Comparison of ENCODE assay signal across 1 cellular context in genomic region chr20:51647674-51648570, GRCh38.
TF ChIP-seq lines count a peak whose summit lies in the region.

No MANE protein-coding gene starts in this region.

TF ChIP-seq in HepG2, 621 proteins besides CTCF, POLR2A, EP300 and RAD21 (continues in another document):
- TF ChIP-seq ZNF563 (CRISPR knock-in tag; IDR thresholded peaks at IDR 0.05): no peak
- TF ChIP-seq ZSCAN5A (CRISPR knock-in tag; IDR thresholded peaks at IDR 0.05; ENCODE audit: borderline replicate concordance): 0 out of 2 replicates have a peak, but pooled peaks have one; percentile 12
- no peak for TF ChIP-seq GTF2F1 (IDR thresholded peaks at IDR 0.05; ENCODE audit: low read length)
- TF ChIP-seq ZNF800 (CRISPR knock-in tag; IDR thresholded peaks at IDR 0.05): no peak
- TF ChIP-seq ZNF160 (CRISPR knock-in tag; IDR thresholded peaks at IDR 0.05): no peak
- TF ChIP-seq REXO4 (CRISPR knock-in tag; IDR thresholded peaks at IDR 0.05; ENCODE audit: borderline replicate concordance): no peak
- no peak for TF ChIP-seq ZNF660 (CRISPR knock-in tag; IDR thresholded peaks at IDR 0.05; ENCODE audit: borderline replicate concordance, low read depth)
- TF ChIP-seq ZNF430 (CRISPR knock-in tag; IDR thresholded peaks at IDR 0.05): no peak
- TF ChIP-seq ZNF274 (CRISPR knock-in tag; IDR thresholded peaks at IDR 0.05): no peak
- no peak for TF ChIP-seq DDIT3 (CRISPR knock-in tag; IDR thresholded peaks at IDR 0.05)
- no peak for TF ChIP-seq NBN (conservative IDR thresholded peaks at IDR 0.05)
- 0 out of 2 replicates have a peak, but pooled peaks have one; percentile 39 for TF ChIP-seq HIVEP1 (CRISPR knock-in tag; IDR thresholded peaks at IDR 0.05)
- TF ChIP-seq SP5 (CRISPR knock-in tag; IDR thresholded peaks at IDR 0.05; ENCODE audit: borderline replicate concordance, low read depth): no peak
- no peak for TF ChIP-seq SP1 (IDR thresholded peaks at IDR 0.05)
- no peak for TF ChIP-seq SP1 (CRISPR knock-in tag; IDR thresholded peaks at IDR 0.05)
- TF ChIP-seq HOXA7 (CRISPR knock-in tag; IDR thresholded peaks at IDR 0.05): no peak
- TF ChIP-seq ZNF205 (CRISPR knock-in tag; IDR thresholded peaks at IDR 0.05): 0 out of 2 replicates have a peak, but pooled peaks have one; percentile 45
- 0 out of 2 replicates have a peak, but pooled peaks have one; percentile 75 for TF ChIP-seq CSRNP2 (CRISPR knock-in tag; conservative IDR thresholded peaks at IDR 0.05; ENCODE audit: low read depth)
- peak; percentile 42; the same call in 1 of the 2 replicates for TF ChIP-seq ZNF510 (CRISPR knock-in tag; IDR thresholded peaks at IDR 0.05; ENCODE audit: low read depth)
- no peak for TF ChIP-seq ZNF746 (CRISPR knock-in tag; IDR thresholded peaks at IDR 0.05)
- TF ChIP-seq SOX6 (IDR thresholded peaks at IDR 0.05): no peak
- TF ChIP-seq SOX6 (CRISPR knock-in tag; IDR thresholded peaks at IDR 0.05): 0 out of 2 replicates have a peak, but pooled peaks have one; percentile 30
- TF ChIP-seq NR2F2 (IDR thresholded peaks at IDR 0.05; ENCODE audit: borderline replicate concordance, low read depth): peak; percentile 58; the same call in 1 of the 2 replicates
- no peak for TF ChIP-seq DPF2 (CRISPR knock-in tag; IDR thresholded peaks at IDR 0.05; ENCODE audit: borderline replicate concordance, low read depth)
- TF ChIP-seq HNF4G (IDR thresholded peaks at IDR 0.05; ENCODE audit: borderline replicate concordance, low read depth, low read length): 0 out of 2 replicates have a peak, but pooled peaks have one; percentile 25
- no peak for TF ChIP-seq HNF4G (CRISPR knock-in tag; IDR thresholded peaks at IDR 0.05; ENCODE audit: borderline replicate concordance, low read depth)
- TF ChIP-seq ZSCAN29 (CRISPR knock-in tag; conservative IDR thresholded peaks at IDR 0.05): 0 out of 2 replicates have a peak, but pooled peaks have one; percentile 24
- no peak for TF ChIP-seq MEF2D (CRISPR knock-in tag; IDR thresholded peaks at IDR 0.05)
- TF ChIP-seq NR2F6 (IDR thresholded peaks at IDR 0.05): peak; percentile 45
- TF ChIP-seq NR2F6 (CRISPR knock-in tag; IDR thresholded peaks at IDR 0.05): peak; percentile 63; the same call in 1 of the 2 replicates
- TF ChIP-seq ZFY (CRISPR knock-in tag; IDR thresholded peaks at IDR 0.05): no peak
- no peak for TF ChIP-seq ZMAT5 (CRISPR knock-in tag; IDR thresholded peaks at IDR 0.05; ENCODE audit: borderline replicate concordance, low read depth)
- TF ChIP-seq PHF21A (CRISPR knock-in tag; IDR thresholded peaks at IDR 0.05): no peak
- TF ChIP-seq ZBTB7A (CRISPR knock-in tag; IDR thresholded peaks at IDR 0.05): no peak
- no peak for TF ChIP-seq ISL2 (CRISPR knock-in tag; IDR thresholded peaks at IDR 0.05)
- no peak for TF ChIP-seq GTF3A (CRISPR knock-in tag; conservative IDR thresholded peaks at IDR 0.05)
- TF ChIP-seq ZNF761 (CRISPR knock-in tag; conservative IDR thresholded peaks at IDR 0.05): 0 out of 2 replicates have a peak, but pooled peaks have one; percentile 29
- TF ChIP-seq ZNF343 (CRISPR knock-in tag; IDR thresholded peaks at IDR 0.05): 0 out of 2 replicates have a peak, but pooled peaks have one; percentile 44
- no peak for TF ChIP-seq MEIS2 (CRISPR knock-in tag; IDR thresholded peaks at IDR 0.05)
- peak; percentile 28; the same call in 1 of the 2 replicates for TF ChIP-seq ZNF609 (CRISPR knock-in tag; IDR thresholded peaks at IDR 0.05; ENCODE audit: borderline replicate concordance)
- no peak for TF ChIP-seq TBL1XR1 (IDR thresholded peaks at IDR 0.05; ENCODE audit: borderline replicate concordance, low read length, partially characterized antibody)
- TF ChIP-seq ZNF362 (CRISPR knock-in tag; IDR thresholded peaks at IDR 0.05; ENCODE audit: borderline replicate concordance): peak; percentile 42; the same call in 1 of the 2 replicates
- TF ChIP-seq TEAD3 (CRISPR knock-in tag; optimal IDR thresholded peaks at IDR 0.05; ENCODE audit: borderline replicate concordance): peak; percentile 29
- TF ChIP-seq MAFG (CRISPR knock-in tag; IDR thresholded peaks at IDR 0.05): no peak
- no peak for TF ChIP-seq ZEB1 (IDR thresholded peaks at IDR 0.05; ENCODE audit: insufficient replicate concordance, low read depth)
- TF ChIP-seq ZNF34 (CRISPR knock-in tag; IDR thresholded peaks at IDR 0.05; ENCODE audit: borderline replicate concordance): no peak
- 0 out of 2 replicates have a peak, but pooled peaks have one; percentile 26 for TF ChIP-seq ZNF501 (CRISPR knock-in tag; IDR thresholded peaks at IDR 0.05)
- TF ChIP-seq ZNF121 (CRISPR knock-in tag; IDR thresholded peaks at IDR 0.05): 0 out of 2 replicates have a peak, but pooled peaks have one; percentile 55
- TF ChIP-seq E2F1 (CRISPR knock-in tag; IDR thresholded peaks at IDR 0.05): no peak
- no peak for TF ChIP-seq PREB (CRISPR knock-in tag; IDR thresholded peaks at IDR 0.05)
- TF ChIP-seq ZZZ3 (CRISPR knock-in tag; IDR thresholded peaks at IDR 0.05; ENCODE audit: borderline replicate concordance): 0 out of 2 replicates have a peak, but pooled peaks have one; percentile 26
- no peak for TF ChIP-seq ZBTB26 (CRISPR knock-in tag; IDR thresholded peaks at IDR 0.05; ENCODE audit: borderline replicate concordance)
- TF ChIP-seq RAD51 (IDR thresholded peaks at IDR 0.05; ENCODE audit: borderline replicate concordance): no peak
- peak; percentile 50; the same call in 1 of the 2 replicates for TF ChIP-seq ZBTB38 (CRISPR knock-in tag; IDR thresholded peaks at IDR 0.05)
- peak; percentile 50; the same call in 1 of the 2 replicates for TF ChIP-seq HOXA3 (CRISPR knock-in tag; IDR thresholded peaks at IDR 0.05)
- no peak for TF ChIP-seq ZNF143 (CRISPR knock-in tag; IDR thresholded peaks at IDR 0.05)
